In genomic region chr10:87734987-87735827, GRCh38 we compare ENCODE assay signal across 8 cellular contexts.
A peak's percentile ranks its signal among the peaks of the same experiment; 100 is the strongest.
DNase-seq lines count a peak whose midpoint lies in the region; ATAC-seq, FAIRE-seq and TF ChIP-seq lines count a peak whose summit lies in the region.

No MANE protein-coding gene starts in this region.

- DNase-seq in HPDE6-E6E7 (ENCODE audit: extremely low spot score) (peak; percentile 32), RPMI8226 (peak; percentile 33), epithelial cell of proximal tubule (ENCODE audit: low read depth) (no peak), midbrain (lab: John Stamatoyannopoulos, UW) (peak; percentile 41), NCI-H774 (lab: John Stamatoyannopoulos, UW) (no peak)
- DNase-seq in activated naive CD4-positive, alpha-beta T cell treated with Interleukin-2 at 50 U/mL for 16 hours = no peak

- peak; percentile 82 for TF ChIP-seq CTCF in epithelial cell of proximal tubule (conservative IDR thresholded peaks at IDR 0.05; ENCODE audit: low read depth, low read length)

- no peak overlapping the region for H3K4me3 ChIP-seq in epithelial cell of proximal tubule (ENCODE audit: low read depth, low read length)

- peak; percentile 61 for FAIRE-seq in G401.6 (lab: Jason Lieb, UNC)

- no peak for ATAC-seq in GM19324 (IDR thresholded peaks at IDR 0.05; ENCODE audit: low FRiP score, unreplicated experiment)

Comparison
In these comparisons a context has a peak if more than half of its experiments do, and no peak if none do; other contexts are left out.
1. DNase-seq: peak in HPDE6-E6E7 (single experiment), RPMI8226 (single experiment) and midbrain (single experiment); none in epithelial cell of proximal tubule (single experiment), NCI-H774 (single experiment) and activated naive CD4-positive, alpha-beta T cell treated with Interleukin-2 at 50 U/mL for 16 hours (single experiment).